ENCODE assay signal across 9 cellular contexts in the genomic region with DNA sequence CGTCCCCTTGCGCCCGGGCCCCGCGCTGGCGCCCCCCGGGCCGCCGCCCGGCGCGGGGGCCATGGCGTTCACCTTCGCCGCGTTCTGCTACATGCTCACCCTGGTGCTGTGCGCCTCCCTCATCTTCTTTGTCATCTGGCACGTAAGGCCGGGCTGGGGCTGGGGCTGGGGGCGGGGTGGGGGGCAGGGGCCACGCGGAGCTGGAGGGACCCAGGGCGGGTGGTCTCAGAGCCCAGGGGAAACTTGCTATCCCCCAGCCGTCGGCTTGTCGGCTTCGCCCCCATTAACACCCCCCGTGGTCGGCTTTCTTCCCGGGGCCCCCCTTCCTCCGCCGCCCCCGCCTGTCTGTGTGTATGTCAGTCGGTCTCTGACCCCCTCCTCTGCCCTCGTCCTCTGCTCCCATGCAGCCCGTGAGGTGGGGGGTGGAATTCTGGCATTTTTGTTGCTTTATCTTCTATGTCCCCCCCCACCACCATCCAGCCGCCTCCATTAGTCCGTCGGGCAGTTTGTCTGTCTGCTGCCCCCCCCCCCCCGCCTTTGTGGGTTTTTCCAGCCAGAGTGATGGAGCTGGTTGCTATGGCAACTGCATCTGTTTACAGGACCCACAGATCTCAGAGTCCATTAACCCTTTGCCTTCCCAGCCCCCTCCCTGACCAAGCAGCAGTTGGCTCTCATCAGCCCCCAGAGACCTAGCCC. TPM values are rescaled to one million over a fixed set of nuclear protein-coding genes. Genes with fewer than 3 reads are reported as not detected.
DNase-seq lines count a peak whose midpoint lies in the region; ATAC-seq and TF ChIP-seq lines count a peak whose summit lies in the region.
"Had no signal": no experiment of that assay in that cellular context is flagged by ENCODE, and none has a peak within 500 bp of the region (broad histone marks: within the 10 kb centered on the region; RNA-seq: fewer than 3 reads in every experiment).

No MANE protein-coding gene starts in this region.

- ATAC-seq in activated B cell treated with CpG ODN at 0.5 μM for 24 hours (ENCODE audit: low read depth): peak; percentile 6
- ATAC-seq in GM18505 (IDR thresholded peaks at IDR 0.05; ENCODE audit: unreplicated experiment): no peak
- no peak for ATAC-seq in HG03442 (IDR thresholded peaks at IDR 0.05; ENCODE audit: unreplicated experiment)
- ATAC-seq in HG02973 (IDR thresholded peaks at IDR 0.05; ENCODE audit: unreplicated experiment): no peak

- peaks cover 2% of the 10 kb centered on the region for H3K27me3 ChIP-seq in iPS-15b (ENCODE audit: control insufficient read depth, insufficient read depth, low read length)
- H3K27me3 ChIP-seq: upper lobe of right lung had no signal

- no peaks in the 10 kb centered on the region for H3K27me3 Mint-ChIP-seq in activated B cell treated with CpG ODN at 0.5 μM for 24 hours

- H3K27ac Mint-ChIP-seq in activated B cell treated with CpG ODN at 0.5 μM for 24 hours: no peak overlapping the region

- peak; percentile 34 for DNase-seq in G401 (ENCODE audit: low spot score)
- no peak for DNase-seq in activated B cell treated with CpG ODN at 0.5 μM for 24 hours
- DNase-seq in cerebellar cortex (ENCODE audit: low spot score): no peak
- DNase-seq: upper lobe of right lung had no signal

- H3K9me3 ChIP-seq in iPS-15b (ENCODE audit: control insufficient read depth, insufficient read depth, low read length): no peaks in the 10 kb centered on the region
- H3K9me3 ChIP-seq: upper lobe of right lung had no signal

- H3K4me1 Mint-ChIP-seq in activated B cell treated with CpG ODN at 0.5 μM for 24 hours: peaks cover 39% of the 10 kb centered on the region

- TF ChIP-seq CTCF in 22Rv1 (IDR thresholded peaks at IDR 0.05): no peak
- TF ChIP-seq CTCF in activated B cell treated with CpG ODN at 0.5 μM for 24 hours (IDR thresholded peaks at IDR 0.05): no peak

- H3K4me3 Mint-ChIP-seq in activated B cell treated with CpG ODN at 0.5 μM for 24 hours: peak overlapping the region; percentile 53

- peaks cover 3% of the 10 kb centered on the region for H3K4me1 ChIP-seq in iPS-15b (ENCODE audit: control insufficient read depth, insufficient read depth, low read length)

- H3K9ac ChIP-seq in iPS-15b (ENCODE audit: low read depth, low read length): no peak overlapping the region

- H3K9me3 Mint-ChIP-seq in activated B cell treated with CpG ODN at 0.5 μM for 24 hours: no peaks in the 10 kb centered on the region

- H3K27ac ChIP-seq in 22Rv1: peak overlapping the region; percentile 77

- H3K36me3 Mint-ChIP-seq in activated B cell treated with CpG ODN at 0.5 μM for 24 hours (ENCODE audit: low read depth): peaks cover 32% of the 10 kb centered on the region

- H3K36me3 ChIP-seq in iPS-15b (ENCODE audit: control insufficient read depth, insufficient read depth, low read length): peaks cover 16% of the 10 kb centered on the region

- in situ Hi-C loops in G401 (cut with HindIII; ENCODE audit: low sequenced_read_pairs): no loop called here

- CTCF ChIA-PET in activated B cell treated with CpG ODN at 0.5 μM for 24 hours (lab: Charles Lee): interaction anchor here (0.6 kb wide), 1 partner anchor 708 kb away, joined by 3 read pairs; the partner anchor contains the start of gene ZNRD2

- intact Hi-C loops in activated B cell treated with CpG ODN at 0.5 μM for 24 hours (cut with micrococcal nuclease): loop anchor here (1.0 kb wide), 1 partner anchor 10 kb away; the partner anchor contains the start of gene RAB1B

- peak overlapping the region; percentile 41 for H3K4me3 ChIP-seq in iPS-15b (ENCODE audit: low read depth, low read length)
- H3K4me3 ChIP-seq: upper lobe of right lung had no signal

- POLR2A ChIA-PET in activated B cell treated with CpG ODN at 0.5 μM for 24 hours (lab: Charles Lee): interaction anchor here (0.8 to 5.2 kb wide), 3 partner anchors 10 to 20 kb away, joined by 3 to 50 read pairs (median 9); partner anchors contain the start of gene RAB1B

- no peak for TF ChIP-seq POLR2A in GM18505 (IDR thresholded peaks at IDR 0.05; ENCODE audit: borderline replicate concordance, extremely low read depth, insufficient read depth, insufficient read length)

RNA-seq across cellular contexts. Expression of gene CNIH2, which starts 0.6 kb away (rescaled TPM):
- 4.4 and 12.4 TPM in 2 replicates for total RNA-seq in G401 (2014; rRNA removed; shearing (Covaris generic))
- 0.93 and 1.0 TPM in 2 replicates for total RNA-seq in activated B cell treated with CpG ODN at 0.5 μM for 24 hours

RNA-seq across cellular contexts. Expression of gene RAB1B, which starts 10.1 kb away (rescaled TPM):
- total RNA-seq in G401 (2014; rRNA removed; shearing (Covaris generic)): 67.8 and 81.8 TPM in 2 replicates
- total RNA-seq in activated B cell treated with CpG ODN at 0.5 μM for 24 hours: 115 and 118 TPM in 2 replicates

RNA-seq across cellular contexts. Expression of gene YIF1A, which starts 10.4 kb away (rescaled TPM):
- 106 and 113 TPM in 2 replicates for total RNA-seq in G401 (2014; rRNA removed; shearing (Covaris generic))
- 53.4 and 62.6 TPM in 2 replicates for total RNA-seq in activated B cell treated with CpG ODN at 0.5 μM for 24 hours

RNA-seq across cellular contexts. Expression of gene TMEM151A, which starts 13.2 kb away (rescaled TPM):
- 2.8 TPM in 1 of 2 replicates, not detected in the other for total RNA-seq in G401 (2014; rRNA removed; shearing (Covaris generic))
- not detected in 2 replicates for total RNA-seq in activated B cell treated with CpG ODN at 0.5 μM for 24 hours

RNA-seq across cellular contexts. Expression of gene KLC2, which starts 21.0 kb away (rescaled TPM):
- 17.2 and 18.3 TPM in 2 replicates for total RNA-seq in G401 (2014; rRNA removed; shearing (Covaris generic))
- total RNA-seq in activated B cell treated with CpG ODN at 0.5 μM for 24 hours: 37.0 and 45.6 TPM in 2 replicates
